In the genomic region with DNA sequence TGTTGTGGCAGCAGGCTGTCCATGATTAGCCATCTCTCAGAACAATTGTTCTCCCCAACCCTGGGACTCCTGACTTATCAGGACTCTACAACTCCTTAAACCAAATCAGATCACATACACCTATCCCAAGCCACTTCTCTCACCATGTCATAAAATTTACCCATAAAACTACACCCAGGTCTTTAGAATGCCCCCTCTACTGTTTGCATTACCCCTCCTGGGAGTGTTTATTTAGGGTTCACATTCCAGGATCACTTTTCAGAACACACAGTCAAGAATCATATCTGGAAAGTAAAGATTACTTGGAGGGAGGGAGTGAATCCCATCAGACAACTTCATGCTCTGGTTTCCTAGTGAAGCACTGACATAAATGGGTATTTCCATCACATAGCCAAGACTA, we compare ENCODE assay signal across 30 cellular contexts.
"Had no signal": no experiment of that assay in that cellular context is flagged by ENCODE, and none has a peak within 500 bp of the region (broad histone marks: within the 10 kb centered on the region; RNA-seq: fewer than 3 reads in every experiment).

No MANE protein-coding gene starts in this region.

- ATAC-seq: activated CD4-positive, alpha-beta T cell treated with anti-CD3 and anti-CD28 coated beads for 36 hours; activated naive CD4-positive, alpha-beta T cell treated with anti-CD3 and anti-CD28 coated beads, Interleukin-2, amount 50 U/mL, for 72 hours; activated naive CD8-positive, alpha-beta T cell treated with anti-CD3 and anti-CD28 coated beads, Interleukin-2, amount 50 U/mL, for 24 hours; activated T-cell treated with anti-CD3 and anti-CD28 coated beads, Interleukin-2, amount 50 U/mL, for 72 hours; body of pancreas; effector memory CD8-positive, alpha-beta T cell; foreskin keratinocyte; gastrocnemius medialis; heart left ventricle had no signal

- DNase-seq: activated CD4-positive, alpha-beta memory T cell treated with anti-CD3 and anti-CD28 coated beads for 36 hours; activated CD4-positive, alpha-beta T cell treated with anti-CD3 and anti-CD28 coated beads for 36 hours; activated CD4-positive, alpha-beta T cell treated with anti-CD3 and anti-CD28 coated beads, Interleukin-2, amount 10 ng/mL, durations not matched to agents 24 days and 14 days; activated CD4-positive, CD25-positive, alpha-beta regulatory T cell; activated CD4-positive, CD25-positive, alpha-beta regulatory T cell treated with anti-CD3 and anti-CD28 coated beads, Interleukin-2, amount 50 U/mL, for 72 hours; activated CD8-positive, alpha-beta memory T cell treated with anti-CD3 and anti-CD28 coated beads, Interleukin-2, amount 50 U/mL, for 48 hours; activated gamma-delta T cell; activated naive CD4-positive, alpha-beta T cell; activated naive CD4-positive, alpha-beta T cell treated with anti-CD3 and anti-CD28 coated beads, Interleukin-2, amount 10 ng/mL, durations not matched to agents 7 days and 5 days; activated naive CD8-positive, alpha-beta T cell treated with anti-CD3 and anti-CD28 coated beads, Interleukin-2, amount 50 U/mL, for 24 hours; activated T-cell treated with anti-CD3 and anti-CD28 coated beads for 4 hours; activated T-cell treated with anti-CD3 and anti-CD28 coated beads, Interleukin-2, amount 50 U/mL, for 24 hours; activated T-cell treated with anti-CD3 and anti-CD28 coated beads, Interleukin-2, amount 50 U/mL, for 72 hours; adrenal gland; amygdala; aorta; body of pancreas; caudate nucleus; cortex of kidney; dermis blood vessel endothelial cell; effector CD4-positive, alpha-beta T cell; effector memory CD8-positive, alpha-beta T cell; erythroblast; foreskin keratinocyte; gastrocnemius medialis; glutamatergic neuron; heart left ventricle; T-helper 2 cell had no signal

- H3K36me3 Mint-ChIP-seq: activated CD4-positive, alpha-beta memory T cell treated with anti-CD3 and anti-CD28 coated beads for 36 hours; activated naive CD4-positive, alpha-beta T cell treated with anti-CD3 and anti-CD28 coated beads, Interleukin-2, amount 10 ng/mL, durations not matched to agents 7 days and 5 days; activated naive CD4-positive, alpha-beta T cell treated with anti-CD3 and anti-CD28 coated beads, Interleukin-2, amount 50 U/mL, for 72 hours had no signal

- H3K27me3 ChIP-seq: body of pancreas, esophagus muscularis mucosa, gastrocnemius medialis had no signal

- H3K27ac ChIP-seq: adrenal gland, body of pancreas, esophagus muscularis mucosa, foreskin keratinocyte, gastrocnemius medialis, heart left ventricle had no signal

- H3K36me3 ChIP-seq: adrenal gland, esophagus muscularis mucosa, gastrocnemius medialis, heart left ventricle had no signal

- H3K4me1 Mint-ChIP-seq: activated CD4-positive, alpha-beta T cell treated with anti-CD3 and anti-CD28 coated beads for 36 hours; activated CD4-positive, alpha-beta T cell treated with anti-CD3 and anti-CD28 coated beads, Interleukin-2, amount 10 ng/mL, durations not matched to agents 24 days and 14 days; activated naive CD4-positive, alpha-beta T cell treated with anti-CD3 and anti-CD28 coated beads, Interleukin-2, amount 10 ng/mL, durations not matched to agents 7 days and 5 days; activated naive CD8-positive, alpha-beta T cell treated with anti-CD3 and anti-CD28 coated beads, Interleukin-2, amount 50 U/mL, for 24 hours had no signal

- H3K4me3 ChIP-seq: adrenal gland, body of pancreas, esophagus muscularis mucosa, gastrocnemius medialis, heart left ventricle had no signal

- H3K9me3 ChIP-seq: adrenal gland, body of pancreas, esophagus muscularis mucosa, gastrocnemius medialis, heart left ventricle had no signal

- H3K4me3 Mint-ChIP-seq: activated CD4-positive, alpha-beta memory T cell treated with anti-CD3 and anti-CD28 coated beads for 36 hours; activated CD4-positive, alpha-beta T cell treated with anti-CD3 and anti-CD28 coated beads for 36 hours; activated CD4-positive, alpha-beta T cell treated with anti-CD3 and anti-CD28 coated beads, Interleukin-2, amount 10 ng/mL, durations not matched to agents 24 days and 14 days; activated naive CD4-positive, alpha-beta T cell treated with anti-CD3 and anti-CD28 coated beads, Interleukin-2, amount 10 ng/mL, durations not matched to agents 7 days and 5 days; activated naive CD8-positive, alpha-beta T cell treated with anti-CD3 and anti-CD28 coated beads, Interleukin-2, amount 50 U/mL, for 24 hours; activated T-cell treated with anti-CD3 and anti-CD28 coated beads, Interleukin-2, amount 50 U/mL, for 24 hours; activated T-cell treated with anti-CD3 and anti-CD28 coated beads, Interleukin-2, amount 50 U/mL, for 72 hours; effector memory CD8-positive, alpha-beta T cell had no signal

- H3K9me3 Mint-ChIP-seq: activated CD4-positive, alpha-beta memory T cell treated with anti-CD3 and anti-CD28 coated beads for 36 hours; activated naive CD4-positive, alpha-beta T cell treated with anti-CD3 and anti-CD28 coated beads, Interleukin-2, amount 10 ng/mL, durations not matched to agents 7 days and 5 days; activated T-cell treated with anti-CD3 and anti-CD28 coated beads, Interleukin-2, amount 50 U/mL, for 24 hours; effector memory CD8-positive, alpha-beta T cell had no signal

- H3K27ac Mint-ChIP-seq: activated CD4-positive, alpha-beta memory T cell treated with anti-CD3 and anti-CD28 coated beads for 36 hours; activated CD4-positive, alpha-beta T cell treated with anti-CD3 and anti-CD28 coated beads for 36 hours; activated CD4-positive, alpha-beta T cell treated with anti-CD3 and anti-CD28 coated beads, Interleukin-2, amount 10 ng/mL, durations not matched to agents 24 days and 14 days; activated naive CD4-positive, alpha-beta T cell treated with anti-CD3 and anti-CD28 coated beads, Interleukin-2, amount 10 ng/mL, durations not matched to agents 7 days and 5 days; activated naive CD4-positive, alpha-beta T cell treated with anti-CD3 and anti-CD28 coated beads, Interleukin-2, amount 50 U/mL, for 72 hours; activated naive CD8-positive, alpha-beta T cell treated with anti-CD3 and anti-CD28 coated beads, Interleukin-2, amount 50 U/mL, for 24 hours; activated T-cell treated with anti-CD3 and anti-CD28 coated beads, Interleukin-2, amount 50 U/mL, for 24 hours; activated T-cell treated with anti-CD3 and anti-CD28 coated beads, Interleukin-2, amount 50 U/mL, for 72 hours; effector memory CD8-positive, alpha-beta T cell had no signal

- H3K4me1 ChIP-seq: adrenal gland, esophagus muscularis mucosa, foreskin keratinocyte, gastrocnemius medialis, heart left ventricle had no signal
